Comparison of ENCODE assay signal across 1 cellular context in genomic region chr20:49615401-49616153, GRCh38.
TF ChIP-seq lines count a peak whose summit lies in the region.

No MANE protein-coding gene starts in this region.

TF ChIP-seq in K562, 482 proteins besides CTCF, POLR2A, EP300 and RAD21 (continued from another document):
- TF ChIP-seq BCLAF1 (IDR thresholded peaks at IDR 0.05; ENCODE audit: borderline replicate concordance in 1 of 2, control insufficient read depth in 1 of 2, low read depth in 2 of 2, low read length in 1 of 2), result no peak
- no peak for TF ChIP-seq ZNF584 (CRISPR knock-in tag; IDR thresholded peaks at IDR 0.05; ENCODE audit: low read depth)
- TF ChIP-seq PRMT5 (CRISPR knock-in tag; IDR thresholded peaks at IDR 0.05), result no peak
- no peak for TF ChIP-seq ARID1B (IDR thresholded peaks at IDR 0.05)
- peak; percentile 72 for TF ChIP-seq ESRRA (IDR thresholded peaks at IDR 0.05; ENCODE audit: borderline replicate concordance, low read depth)
- peak; percentile 26 to 45; a peak in 1 of 4 replicates for TF ChIP-seq KDM1A (IDR thresholded peaks at IDR 0.05)
- TF ChIP-seq CHD2 (IDR thresholded peaks at IDR 0.05; ENCODE audit: low read depth, low read length), result no peak
- no peak for TF ChIP-seq HMG20A (CRISPR knock-in tag; conservative IDR thresholded peaks at IDR 0.05)
- TF ChIP-seq NFE2 (IDR thresholded peaks at IDR 0.05; ENCODE audit: low read depth), result peak; percentile 34; the same call in 1 of the 2 replicates
- no peak for TF ChIP-seq DLX4 (CRISPR knock-in tag; IDR thresholded peaks at IDR 0.05)
- no peak for TF ChIP-seq ZNF124 (CRISPR knock-in tag; IDR thresholded peaks at IDR 0.05)
- no peak for TF ChIP-seq ZNF274 (IDR thresholded peaks at IDR 0.05; ENCODE audit: borderline replicate concordance, low read depth, low read length)
- TF ChIP-seq RBM25 (IDR thresholded peaks at IDR 0.05; ENCODE audit: low read depth, low read length, severe bottlenecking), result peak; percentile 77
- TF ChIP-seq PTBP1 (IDR thresholded peaks at IDR 0.05; ENCODE audit: low read depth, low read length), result no peak
- no peak for TF ChIP-seq ZNF445 (CRISPR knock-in tag; IDR thresholded peaks at IDR 0.05; ENCODE audit: low read depth)
- TF ChIP-seq ZNF23 (CRISPR knock-in tag; IDR thresholded peaks at IDR 0.05), result no peak
TF ChIP-seq in K562: peak in this region for 9.
